ENCODE assay signal across 28 cellular contexts in genomic region chr2:110772383-110772755, GRCh38. TPM values are rescaled to one million over a fixed set of nuclear protein-coding genes. Genes with fewer than 3 reads are reported as not detected.
"Had no signal": no experiment of that assay in that cellular context is flagged by ENCODE, and none has a peak within 500 bp of the region (broad histone marks: within the 10 kb centered on the region; RNA-seq: fewer than 3 reads in every experiment).

No MANE protein-coding gene starts in this region.

- ATAC-seq: activated CD8-positive, alpha-beta T cell treated with anti-CD3 and anti-CD28 coated beads for 36 hours; activated naive CD8-positive, alpha-beta T cell treated with anti-CD3 and anti-CD28 coated beads, Interleukin-2, amount 50 U/mL, for 24 hours; Right ventricle myocardium inferior; T-cell had no signal

- DNase-seq: activated CD4-positive, alpha-beta T cell treated with anti-CD3 and anti-CD28 coated beads for 4 hours; activated CD8-positive, alpha-beta memory T cell treated with anti-CD3 and anti-CD28 coated beads, Interleukin-2, amount 50 U/mL, for 4 hours; activated CD8-positive, alpha-beta T cell treated with anti-CD3 and anti-CD28 coated beads for 36 hours; activated naive CD4-positive, alpha-beta T cell treated with Interleukin-2 at 50 U/mL for 16 hours; activated naive CD8-positive, alpha-beta T cell treated with anti-CD3 and anti-CD28 coated beads, Interleukin-2, amount 50 U/mL, for 24 hours; activated T-cell treated with anti-CD3 and anti-CD28 coated beads, Interleukin-2, amount 50 U/mL, for 1 hour; amniotic stem cell; Kasumi-1; KBM-7; NCI-H1048; NCI-H1930; NCI-H2171; NCI-H2227 treated with DMSO at 0.1 percent for 48 hours; NCI-H446 treated with DMSO at 0.1 percent for 48 hours; NCI-H524 treated with DMSO at 0.1 percent for 48 hours; NCI-H748 treated with DMSO at 0.1 percent for 48 hours; RPMI8226; T-cell; T-helper 2 cell; T1000; WERI-Rb-1 had no signal

- FAIRE-seq: astrocyte, TTC549 had no signal

- H3K36me3 ChIP-seq: cardiac muscle cell, WERI-Rb-1 had no signal

- H3K9me3 Mint-ChIP-seq: activated CD8-positive, alpha-beta T cell treated with anti-CD3 and anti-CD28 coated beads for 36 hours; activated naive CD4-positive, alpha-beta T cell treated with anti-CD3 and anti-CD28 coated beads, Interleukin-2, amount 50 U/mL, for 72 hours; activated naive CD8-positive, alpha-beta T cell treated with anti-CD3 and anti-CD28 coated beads, Interleukin-2, amount 50 U/mL, for 24 hours; T-cell had no signal

- H3K27ac Mint-ChIP-seq: activated CD8-positive, alpha-beta T cell treated with anti-CD3 and anti-CD28 coated beads for 36 hours; activated naive CD4-positive, alpha-beta T cell treated with anti-CD3 and anti-CD28 coated beads, Interleukin-2, amount 50 U/mL, for 72 hours; activated naive CD8-positive, alpha-beta T cell treated with anti-CD3 and anti-CD28 coated beads, Interleukin-2, amount 50 U/mL, for 24 hours; T-cell had no signal

- H3K27me3 ChIP-seq: cardiac muscle cell had no signal

- H3K4me1 Mint-ChIP-seq: activated naive CD8-positive, alpha-beta T cell treated with anti-CD3 and anti-CD28 coated beads, Interleukin-2, amount 50 U/mL, for 24 hours; T-cell had no signal

- H3K36me3 Mint-ChIP-seq: activated naive CD4-positive, alpha-beta T cell treated with anti-CD3 and anti-CD28 coated beads, Interleukin-2, amount 50 U/mL, for 72 hours; brain; T-cell had no signal

- H3K4me3 Mint-ChIP-seq: activated CD8-positive, alpha-beta T cell treated with anti-CD3 and anti-CD28 coated beads for 36 hours; activated naive CD8-positive, alpha-beta T cell treated with anti-CD3 and anti-CD28 coated beads, Interleukin-2, amount 50 U/mL, for 24 hours; T-cell had no signal

- H3K27ac ChIP-seq: cardiac muscle cell, SK-N-MC, WERI-Rb-1 had no signal

- H3K4me3 ChIP-seq: cardiac muscle cell, SK-N-MC had no signal

RNA-seq across cellular contexts. Expression of gene ACOXL, which starts 40.0 kb away (rescaled TPM):
- total RNA-seq: Right ventricle myocardium inferior had no signal
